Comparison of ENCODE assay signal across 1 cellular context in the genomic region with DNA sequence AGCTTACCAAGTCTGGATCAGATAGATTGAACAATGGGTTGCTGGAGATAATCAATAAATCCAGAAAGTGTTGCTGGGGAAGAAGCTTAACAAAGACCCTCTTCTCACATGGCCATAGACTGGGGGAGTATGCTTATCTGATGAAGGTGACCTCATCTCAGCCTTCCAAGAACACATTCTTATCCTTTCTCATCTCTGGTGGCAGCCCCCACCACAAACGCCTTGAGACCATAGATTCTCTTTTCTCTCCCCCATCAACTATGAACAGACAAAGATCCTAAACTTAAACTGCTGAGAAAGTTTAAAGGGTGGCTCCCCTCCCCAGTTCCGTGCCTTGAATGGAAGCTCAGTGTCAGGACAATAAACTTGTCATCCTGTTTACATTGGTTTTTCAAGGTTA.
A peak's percentile ranks its signal among the peaks of the same experiment; 100 is the strongest.
TF ChIP-seq lines count a peak whose summit lies in the region.

No MANE protein-coding gene starts in this region.

TF ChIP-seq in K562, 482 proteins besides CTCF, POLR2A, EP300 and RAD21 (continued from another document):
- TF ChIP-seq ATF6 (CRISPR knock-in tag; IDR thresholded peaks at IDR 0.05), result no peak
- TF ChIP-seq TAL1 (IDR thresholded peaks at IDR 0.05), result peak; percentile 73
- no peak for TF ChIP-seq ZNF41 (CRISPR knock-in tag; conservative IDR thresholded peaks at IDR 0.05)
- TF ChIP-seq ZBTB34 (CRISPR knock-in tag; IDR thresholded peaks at IDR 0.05), result no peak
- TF ChIP-seq NR2F6 (CRISPR knock-in tag; IDR thresholded peaks at IDR 0.05), result no peak
- TF ChIP-seq SOX6 (IDR thresholded peaks at IDR 0.05), result peak; percentile 82
- TF ChIP-seq RNF2 (IDR thresholded peaks at IDR 0.05), result peak; percentile 89; the same call in 1 of the 2 replicates
- TF ChIP-seq TBL1XR1 (IDR thresholded peaks at IDR 0.05; ENCODE audit: low read length in 2 of 2), result peak in 1 of 2 experiments; percentile 58; a peak in 1 of 4 replicates
- no peak for TF ChIP-seq ZNF518B (CRISPR knock-in tag; IDR thresholded peaks at IDR 0.05)
- peak; percentile 64 for TF ChIP-seq KLF16 (IDR thresholded peaks at IDR 0.05)
- TF ChIP-seq MYC (IDR thresholded peaks at IDR 0.05; ENCODE audit: low read depth, low read length), result peak; percentile 65; the same call in 1 of the 2 replicates
- TF ChIP-seq MYC (CRISPR knock-in tag; IDR thresholded peaks at IDR 0.05; ENCODE audit: borderline replicate concordance, low read depth), result no peak
- TF ChIP-seq FOXM1 (IDR thresholded peaks at IDR 0.05; ENCODE audit: low read depth), result peak; percentile 38; the same call in 1 of the 2 replicates
- no peak for TF ChIP-seq FOXM1 (CRISPR knock-in tag; IDR thresholded peaks at IDR 0.05; ENCODE audit: low read depth)
- TF ChIP-seq AFF1 (IDR thresholded peaks at IDR 0.05; ENCODE audit: low read depth in 1 of 2, partially characterized antibody in 2 of 2), result peak in 1 of 2 experiments; percentile 20
- TF ChIP-seq MTA1 (IDR thresholded peaks at IDR 0.05; ENCODE audit: borderline replicate concordance), result peak; percentile 42; the same call in 1 of the 2 replicates
- peak in 1 of 2 experiments; percentile 18; a peak in 1 of 4 replicates for TF ChIP-seq FOXK2 (conservative IDR thresholded peaks at IDR 0.05 in 1 of 2, IDR thresholded peaks at IDR 0.05 in 1 of 2; ENCODE audit: low read depth in 2 of 2)
- TF ChIP-seq TEAD1 (CRISPR knock-in tag; IDR thresholded peaks at IDR 0.05), result 0 out of 4 replicates have a peak, but pooled peaks of 1 of the 2 experiments have one; percentile 6
- TF ChIP-seq ARID1B (IDR thresholded peaks at IDR 0.05), result peak; percentile 90
TF ChIP-seq in K562: peak in this region for 58.
